In the genomic region with DNA sequence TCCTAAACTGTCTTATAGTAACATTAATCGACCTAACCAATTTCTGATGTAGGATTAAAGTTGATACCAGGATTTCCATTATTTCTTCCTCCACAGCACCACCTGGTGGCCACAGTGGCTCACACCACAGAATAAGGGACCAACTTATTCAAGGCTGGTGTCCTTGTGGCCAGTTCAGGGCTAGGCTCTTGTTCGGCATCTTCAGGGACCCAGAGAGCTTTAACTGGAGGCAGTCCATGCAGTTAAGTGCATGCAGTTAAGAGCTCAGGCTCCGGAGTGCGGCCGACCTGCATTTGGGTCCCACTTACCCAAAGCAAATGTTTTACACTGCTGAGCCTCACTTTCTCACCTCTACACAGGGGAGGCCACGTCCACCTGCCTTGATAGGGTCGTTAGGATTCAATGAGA, we compare ENCODE assay signal across 8 cellular contexts. TPM values are rescaled to one million over a fixed set of nuclear protein-coding genes. Genes with fewer than 3 reads are reported as not detected.
DNase-seq lines count a peak whose midpoint lies in the region; ATAC-seq and TF ChIP-seq lines count a peak whose summit lies in the region.

No MANE protein-coding gene starts in this region.

- H3K27me3 ChIP-seq in foreskin keratinocyte (no peaks in the 10 kb centered on the region), thoracic aorta (replicated peaks; ENCODE audit: insufficient read depth) (no peaks in the 10 kb centered on the region)

- peak; percentile 60 for ATAC-seq in foreskin keratinocyte
- peak; percentile 39 for ATAC-seq in omental fat pad (ENCODE audit: low FRiP score)
- no peak for ATAC-seq in thoracic aorta (ENCODE audit: insufficient number of reproducible peaks, low FRiP score, low read depth)
- ATAC-seq in GM19351 (IDR thresholded peaks at IDR 0.05; ENCODE audit: unreplicated experiment): no peak

- no peaks in the 10 kb centered on the region for H3K9me3 ChIP-seq in thoracic aorta

- H3K27ac ChIP-seq in foreskin keratinocyte: no peak overlapping the region
- H3K27ac ChIP-seq in thoracic aorta: no peak overlapping the region

- TF ChIP-seq CTCF in foreskin keratinocyte (conservative IDR thresholded peaks at IDR 0.05) (peak; percentile 92), omental fat pad (IDR thresholded peaks at IDR 0.05) (peak in 2 of 3 donors; percentile 30 to 62), thoracic aorta (IDR thresholded peaks at IDR 0.05) (peak; percentile 84)

- H3K4me1 ChIP-seq in foreskin keratinocyte (peaks cover 12% of the 10 kb centered on the region), thoracic aorta (ENCODE audit: control insufficient read depth in 1 of 2, low read depth in 2 of 2) (peaks cover 0 to 11% of the 10 kb centered on the region in 2 donors)

- no peak overlapping the region for H3K4me3 ChIP-seq in thoracic aorta

- H3K36me3 ChIP-seq in thoracic aorta: no peaks in the 10 kb centered on the region

- DNase-seq in ELF-1 (ENCODE audit: low read depth, low spot score) (peak; percentile 86), LHCN-M2 (ENCODE audit: low read depth) (peak; percentile 60), SHP77 (lab: John Stamatoyannopoulos, UW) (peak; percentile 33 to 46), foreskin keratinocyte (peak in 1 of 2 donors; percentile 52), omental fat pad (ENCODE audit: low spot score) (peak; percentile 86), thoracic aorta (ENCODE audit: low spot score) (no peak)
- peak; percentile 73 for DNase-seq in activated T-helper 9 cell treated with anti-CD3 and anti-CD28 coated beads, Interleukin-2, amount 50 U/mL, for 16 hours (ENCODE audit: low read depth)

RNA-seq across cellular contexts. Expression of a gene that starts 42.0 kb away (rescaled TPM):
- total RNA-seq in LHCN-M2 (2014; rRNA removed): 6.5 and 8.6 TPM in 2 replicates
- 2.4 TPM for polyA plus RNA-seq in LHCN-M2 (2012)
- 0.95 and 2.5 TPM in 2 replicates for total RNA-seq in foreskin keratinocyte
- 0.70 and 2.0 TPM in 2 replicates for polyA plus RNA-seq in foreskin keratinocyte
- total RNA-seq in omental fat pad: under 1 TPM in 3 of 4 donors, not detected in 1; 0.19 to 0.36 (median 0.19) TPM
- total RNA-seq in thoracic aorta: 1 to 10 TPM; 1.8 to 2.0 TPM

Comparison
In these comparisons a context has a peak if more than half of its experiments do, and no peak if none do; other contexts are left out.
1. ATAC-seq: peak in foreskin keratinocyte (single experiment) and omental fat pad (single experiment); none in thoracic aorta (single experiment) and GM19351 (single experiment).
2. Peak in every context shown above with its lines, with median percentiles within 50 percentile points of each other: CTCF ChIP-seq.